25 cellular contexts compared by ENCODE assay signal in the genomic region with DNA sequence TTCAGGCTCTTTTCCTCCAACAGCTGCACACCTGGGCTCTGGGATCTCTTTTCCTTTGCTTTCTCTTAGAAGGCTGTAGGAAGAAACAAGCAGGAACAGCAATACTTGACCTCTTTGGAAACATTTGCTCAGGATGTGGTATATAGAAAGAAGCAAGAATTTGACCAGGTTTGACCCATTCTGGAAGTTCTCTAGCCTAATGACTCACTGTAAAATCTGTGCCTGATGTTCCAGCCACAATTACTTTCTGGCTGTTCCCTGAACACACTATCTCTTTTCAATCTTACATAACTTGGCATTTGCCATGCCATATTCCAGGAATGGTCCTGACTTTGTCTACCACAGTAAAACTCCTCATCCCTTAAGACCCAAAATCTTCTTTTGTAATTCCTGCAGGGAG.
DNase-seq lines count a peak whose midpoint lies in the region; ATAC-seq and TF ChIP-seq lines count a peak whose summit lies in the region.
"Had no signal": no experiment of that assay in that cellular context is flagged by ENCODE, and none has a peak within 500 bp of the region (broad histone marks: within the 10 kb centered on the region; RNA-seq: fewer than 3 reads in every experiment).

No MANE protein-coding gene starts in this region.

- H3K4me3 ChIP-seq in BJ (ENCODE audit: low read depth, low read length) (no peak overlapping the region), SK-N-SH (ENCODE audit: low read depth in 2 of 2, low read length in 1 of 2) (no peak overlapping the region), epithelial cell of proximal tubule (ENCODE audit: low read depth, low read length) (no peak overlapping the region), upper lobe of left lung (no peak overlapping the region), transverse colon (no peak overlapping the region)
- H3K4me3 ChIP-seq: gastroesophageal sphincter, right lobe of liver had no signal

- no peaks in the 10 kb centered on the region for H3K9me3 ChIP-seq in SK-N-SH
- peaks cover 0 to 13% (median 4%) of the 10 kb centered on the region in 4 donors for H3K9me3 ChIP-seq in upper lobe of left lung
- peaks cover 0 to 8% of the 10 kb centered on the region in 2 donors for H3K9me3 ChIP-seq in transverse colon

- no peak for TF ChIP-seq RAD21 in SK-N-SH (IDR thresholded peaks at IDR 0.05; ENCODE audit: low read length)

- H3F3A ChIP-seq in SK-N-SH (replicated peaks; ENCODE audit: insufficient read depth) = peaks cover 32% of the 10 kb centered on the region

- peaks cover 22% of the 10 kb centered on the region for H3K9me3 Mint-ChIP-seq in activated CD4-positive, alpha-beta memory T cell treated with anti-CD3 and anti-CD28 coated beads for 36 hours
- H3K9me3 Mint-ChIP-seq in activated T-helper 17 cell treated with anti-CD3 and anti-CD28 coated beads, Interleukin-2, amount 50 U/mL, for 72 hours = peaks cover 5% of the 10 kb centered on the region
- H3K9me3 Mint-ChIP-seq: stimulated activated effector memory CD8-positive, alpha-beta T cell treated with anti-CD3 and anti-CD28 coated beads, Interleukin-12 subunit alpha, Interleukin-12 subunit beta, amount 100 ng/mL, for 72 hours had no signal

- TF ChIP-seq POLR2A in upper lobe of left lung (IDR thresholded peaks at IDR 0.05) = no peak
- TF ChIP-seq POLR2A in transverse colon (IDR thresholded peaks at IDR 0.05) = no peak

- no peaks in the 10 kb centered on the region for H3K9me2 ChIP-seq in SK-N-SH

- in situ Hi-C loops in transverse colon (cut with MboI; ENCODE audit: low pct_ligation_motif_present in 1 of 4, low pct_unique_long_range_greater_than_20kb in 1 of 4, low sequenced_read_pairs in 3 of 4) = no loop called here

- peak overlapping the region; percentile 56; the same call in 1 of the 2 replicates for H3K4me2 ChIP-seq in SK-N-SH

- CTCF ChIA-PET in BJ (lab: Yijun Ruan, JAX) = interaction anchor here (2.2 kb wide), 1 partner anchor 8 kb away, joined by 9 read pairs; no protein-coding TSS in a partner anchor
- CTCF ChIA-PET in SK-N-SH (lab: Yijun Ruan, JAX) = interaction anchor here (0.9 kb wide), 1 partner anchor 17 kb away, joined by 3 read pairs; no protein-coding TSS in a partner anchor
- CTCF ChIA-PET in activated CD4-positive, alpha-beta memory T cell treated with anti-CD3 and anti-CD28 coated beads for 36 hours (lab: Charles Lee) = no interaction called here

- H3K27ac ChIP-seq in SK-N-SH (ENCODE audit: low read depth in 2 of 2, low read length in 1 of 2) (peak overlapping the region; percentile 80 to 86), upper lobe of left lung (no peak overlapping the region), transverse colon (no peak overlapping the region)
- H3K27ac ChIP-seq: gastroesophageal sphincter, parathyroid adenoma, right lobe of liver had no signal

- no peaks in the 10 kb centered on the region for H4K20me1 ChIP-seq in SK-N-SH (ENCODE audit: insufficient read depth)

- no peak overlapping the region for H2AFZ ChIP-seq in SK-N-SH (ENCODE audit: low read depth)
- H2AFZ ChIP-seq: parathyroid adenoma had no signal

- DNase-seq in BJ (ENCODE audit: low read depth) = peak; percentile 55
- DNase-seq in SK-N-SH = no peak
- peak; percentile 59 for DNase-seq in epithelial cell of proximal tubule (ENCODE audit: low read depth)
- DNase-seq in kidney tubule cell (ENCODE audit: low spot score) = peak; percentile 55
- no peak for DNase-seq in upper lobe of left lung
- DNase-seq in activated CD4-positive, alpha-beta memory T cell treated with anti-CD3 and anti-CD28 coated beads for 36 hours = no peak
- no peak for DNase-seq in transverse colon
- DNase-seq: activated CD4-positive, alpha-beta T cell treated with anti-CD3 and anti-CD28 coated beads, Interleukin-2, amount 50 U/mL, for 4 hours; activated naive CD4-positive, alpha-beta T cell treated with anti-CD3 and anti-CD28 coated beads, Interleukin-2, amount 10 ng/mL, durations not matched to agents 7 days and 5 days; activated T-cell treated with anti-CD3 and anti-CD28 coated beads for 4 hours; aorta; CD4-positive, alpha-beta T cell; cortex of kidney; DMS53; Karpas-422; natural killer cell; NCI-H1092 treated with DMSO at 0.1 percent for 48 hours; NCI-H510A; right lobe of liver; T-helper 9 cell had no signal

- no peak for TF ChIP-seq CTCF in BJ (IDR thresholded peaks at IDR 0.05; ENCODE audit: insufficient read depth, low read depth, low read length)
- no peak for TF ChIP-seq CTCF in SK-N-SH (IDR thresholded peaks at IDR 0.05)
- no peak for TF ChIP-seq CTCF in epithelial cell of proximal tubule (conservative IDR thresholded peaks at IDR 0.05; ENCODE audit: low read depth, low read length)
- TF ChIP-seq CTCF in upper lobe of left lung (IDR thresholded peaks at IDR 0.05) = no peak
- no peak for TF ChIP-seq CTCF in transverse colon (IDR thresholded peaks at IDR 0.05)

- H3K27me3 Mint-ChIP-seq in activated CD4-positive, alpha-beta memory T cell treated with anti-CD3 and anti-CD28 coated beads for 36 hours = peaks cover 3% of the 10 kb centered on the region
- no peaks in the 10 kb centered on the region for H3K27me3 Mint-ChIP-seq in activated T-helper 17 cell treated with anti-CD3 and anti-CD28 coated beads, Interleukin-2, amount 50 U/mL, for 72 hours
- H3K27me3 Mint-ChIP-seq: activated naive CD4-positive, alpha-beta T cell treated with anti-CD3 and anti-CD28 coated beads, Interleukin-2, amount 10 ng/mL, durations not matched to agents 7 days and 5 days had no signal

- POLR2A ChIA-PET in BJ (lab: Charles Lee) (no interaction called here), SK-N-SH (lab: Yijun Ruan, JAX) (no interaction called here)
- POLR2A ChIA-PET in activated CD4-positive, alpha-beta memory T cell treated with anti-CD3 and anti-CD28 coated beads for 36 hours (lab: Charles Lee) = no interaction called here

- intact Hi-C loops in activated CD4-positive, alpha-beta memory T cell treated with anti-CD3 and anti-CD28 coated beads for 36 hours (cut with micrococcal nuclease) = no loop called here
- intact Hi-C loops in transverse colon (cut with DNase I; ENCODE audit: low total_unique reads) = no loop called here

- no peaks in the 10 kb centered on the region for H3K4me1 Mint-ChIP-seq in activated CD4-positive, alpha-beta memory T cell treated with anti-CD3 and anti-CD28 coated beads for 36 hours (ENCODE audit: low read depth)
- H3K4me1 Mint-ChIP-seq in activated T-helper 17 cell treated with anti-CD3 and anti-CD28 coated beads, Interleukin-2, amount 50 U/mL, for 72 hours = no peaks in the 10 kb centered on the region
- H3K4me1 Mint-ChIP-seq: activated naive CD4-positive, alpha-beta T cell treated with anti-CD3 and anti-CD28 coated beads, Interleukin-2, amount 10 ng/mL, durations not matched to agents 7 days and 5 days; natural killer cell; stimulated activated effector memory CD8-positive, alpha-beta T cell treated with anti-CD3 and anti-CD28 coated beads, Interleukin-12 subunit alpha, Interleukin-12 subunit beta, amount 100 ng/mL, for 72 hours; WTC11 had no signal

- ATAC-seq in upper lobe of left lung (ENCODE audit: low FRiP score in 2 of 2) = no peak
- no peak for ATAC-seq in activated T-helper 17 cell treated with anti-CD3 and anti-CD28 coated beads, Interleukin-2, amount 50 U/mL, for 72 hours (replicated peaks)
- ATAC-seq: gastroesophageal sphincter; natural killer cell; right lobe of liver; stimulated activated effector memory CD8-positive, alpha-beta T cell treated with anti-CD3 and anti-CD28 coated beads, Interleukin-12 subunit alpha, Interleukin-12 subunit beta, amount 100 ng/mL, for 72 hours; WTC11 had no signal

- no peaks in the 10 kb centered on the region for H3K79me2 ChIP-seq in SK-N-SH (ENCODE audit: insufficient read depth)
- H3K79me2 ChIP-seq: parathyroid adenoma had no signal

- peak; percentile 79 to 97 for TF ChIP-seq EP300 in SK-N-SH (IDR thresholded peaks at IDR 0.05; ENCODE audit: borderline replicate concordance in 1 of 2, low read depth in 1 of 2, low read length in 1 of 2)
- no peak for TF ChIP-seq EP300 in upper lobe of left lung (IDR thresholded peaks at IDR 0.05)
- TF ChIP-seq EP300 in transverse colon (IDR thresholded peaks at IDR 0.05; ENCODE audit: low read depth) = no peak

- no peak overlapping the region for H3K4me3 Mint-ChIP-seq in activated CD4-positive, alpha-beta memory T cell treated with anti-CD3 and anti-CD28 coated beads for 36 hours
- H3K4me3 Mint-ChIP-seq in activated T-helper 17 cell treated with anti-CD3 and anti-CD28 coated beads, Interleukin-2, amount 50 U/mL, for 72 hours = no peak overlapping the region
- H3K4me3 Mint-ChIP-seq: activated naive CD4-positive, alpha-beta T cell treated with anti-CD3 and anti-CD28 coated beads, Interleukin-2, amount 10 ng/mL, durations not matched to agents 7 days and 5 days; CD4-positive, alpha-beta T cell; natural killer cell; stimulated activated effector memory CD8-positive, alpha-beta T cell treated with anti-CD3 and anti-CD28 coated beads, Interleukin-12 subunit alpha, Interleukin-12 subunit beta, amount 100 ng/mL, for 72 hours; WTC11 had no signal

- no peak overlapping the region for H3K9ac ChIP-seq in SK-N-SH
- H3K9ac ChIP-seq: parathyroid adenoma had no signal

- H3K4me1 ChIP-seq in SK-N-SH (ENCODE audit: control insufficient read depth in 1 of 2, insufficient read depth in 2 of 2, low read depth in 1 of 2, low read length in 1 of 2) (peaks cover 10 to 12% of the 10 kb centered on the region in 2 experiments), upper lobe of left lung (no peaks in the 10 kb centered on the region), transverse colon (no peaks in the 10 kb centered on the region)
- H3K4me1 ChIP-seq: gastroesophageal sphincter, parathyroid adenoma, right lobe of liver had no signal

- no peak overlapping the region for H3K27ac Mint-ChIP-seq in activated CD4-positive, alpha-beta memory T cell treated with anti-CD3 and anti-CD28 coated beads for 36 hours
- no peak overlapping the region for H3K27ac Mint-ChIP-seq in activated T-helper 17 cell treated with anti-CD3 and anti-CD28 coated beads, Interleukin-2, amount 50 U/mL, for 72 hours
- H3K27ac Mint-ChIP-seq: activated naive CD4-positive, alpha-beta T cell treated with anti-CD3 and anti-CD28 coated beads, Interleukin-2, amount 10 ng/mL, durations not matched to agents 7 days and 5 days; CD4-positive, alpha-beta T cell; natural killer cell; stimulated activated effector memory CD8-positive, alpha-beta T cell treated with anti-CD3 and anti-CD28 coated beads, Interleukin-12 subunit alpha, Interleukin-12 subunit beta, amount 100 ng/mL, for 72 hours; WTC11 had no signal

- no peaks in the 10 kb centered on the region for H3K36me3 Mint-ChIP-seq in activated CD4-positive, alpha-beta memory T cell treated with anti-CD3 and anti-CD28 coated beads for 36 hours
- H3K36me3 Mint-ChIP-seq in activated T-helper 17 cell treated with anti-CD3 and anti-CD28 coated beads, Interleukin-2, amount 50 U/mL, for 72 hours (ENCODE audit: low read depth) = no peaks in the 10 kb centered on the region
- H3K36me3 Mint-ChIP-seq: activated naive CD4-positive, alpha-beta T cell treated with anti-CD3 and anti-CD28 coated beads, Interleukin-2, amount 10 ng/mL, durations not matched to agents 7 days and 5 days; natural killer cell; stimulated activated effector memory CD8-positive, alpha-beta T cell treated with anti-CD3 and anti-CD28 coated beads, Interleukin-12 subunit alpha, Interleukin-12 subunit beta, amount 100 ng/mL, for 72 hours had no signal

- H3K36me3 ChIP-seq in BJ (ENCODE audit: control insufficient read depth, insufficient read depth, low read length) (no peaks in the 10 kb centered on the region), SK-N-SH (replicated peaks in 1 of 2; ENCODE audit: control insufficient read depth in 1 of 2, insufficient read depth in 2 of 2, low read length in 1 of 2) (no peaks in the 10 kb centered on the region), upper lobe of left lung (no peaks in the 10 kb centered on the region), transverse colon (no peaks in the 10 kb centered on the region)
- H3K36me3 ChIP-seq: gastroesophageal sphincter, right lobe of liver had no signal

- H3K27me3 ChIP-seq in BJ (ENCODE audit: control insufficient read depth, insufficient read depth, low read length) = no peaks in the 10 kb centered on the region
- H3K27me3 ChIP-seq in SK-N-SH (ENCODE audit: insufficient read depth) = no peaks in the 10 kb centered on the region
- no peaks in the 10 kb centered on the region for H3K27me3 ChIP-seq in upper lobe of left lung
- H3K27me3 ChIP-seq in transverse colon = no peaks in the 10 kb centered on the region
- H3K27me3 ChIP-seq: gastroesophageal sphincter, right lobe of liver had no signal

Comparison
In these comparisons a context has a peak if more than half of its experiments do, and no peak if none do; other contexts are left out.
1. DNase-seq: peak in BJ (single experiment), epithelial cell of proximal tubule (single experiment) and kidney tubule cell (single experiment); none in SK-N-SH (single experiment), upper lobe of left lung (0 of 2), activated CD4-positive, alpha-beta memory T cell treated with anti-CD3 and anti-CD28 coated beads for 36 hours (single experiment) and transverse colon (single experiment).
2. H3K27ac ChIP-seq: peak in SK-N-SH (2 of 2); none in upper lobe of left lung (0 of 4) and transverse colon (0 of 4).